In the genomic region with DNA sequence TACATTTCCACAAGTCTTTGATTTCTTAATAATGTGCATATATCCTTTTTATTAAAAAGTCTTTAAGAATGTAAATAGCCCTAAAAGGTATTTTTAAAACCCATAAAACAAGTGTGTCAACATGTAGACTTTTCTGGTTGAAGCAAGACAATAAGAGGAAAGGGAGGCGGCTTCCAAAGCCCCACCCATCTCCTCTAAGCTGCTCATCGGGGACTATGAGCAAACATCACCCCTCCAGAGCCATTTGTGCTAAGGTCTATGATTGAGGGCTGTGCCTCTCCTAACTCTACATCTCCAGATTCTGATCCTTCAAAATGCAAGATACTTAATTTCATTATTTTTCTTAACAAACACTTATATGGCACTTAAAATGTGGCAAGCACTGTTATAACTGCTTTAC, we compare ENCODE assay signal across 16 cellular contexts. TPM values are rescaled to one million over a fixed set of nuclear protein-coding genes. Genes with fewer than 3 reads are reported as not detected.
DNase-seq lines count a peak whose midpoint lies in the region; FAIRE-seq and TF ChIP-seq lines count a peak whose summit lies in the region.
"Had no signal": no experiment of that assay in that cellular context is flagged by ENCODE, and none has a peak within 500 bp of the region (broad histone marks: within the 10 kb centered on the region; RNA-seq: fewer than 3 reads in every experiment).

No MANE protein-coding gene starts in this region.

- H4K20me1 ChIP-seq in endothelial cell of umbilical vein (replicated peaks; ENCODE audit: control insufficient read depth, extremely low read depth, insufficient read depth, low read length): peaks cover 2% of the 10 kb centered on the region

- no peaks in the 10 kb centered on the region for H3K27me3 ChIP-seq in endothelial cell of umbilical vein (ENCODE audit: control insufficient read depth in 2 of 2, insufficient read depth in 2 of 2, low read length in 2 of 2)
- H3K27me3 ChIP-seq: BLaER1, transverse colon had no signal

- H3K4me1 Mint-ChIP-seq in activated CD4-positive, alpha-beta memory T cell treated with anti-CD3 and anti-CD28 coated beads for 36 hours (ENCODE audit: low read depth): peaks cover 30% of the 10 kb centered on the region
- H3K4me1 Mint-ChIP-seq in activated CD4-positive, alpha-beta memory T cell treated with anti-CD3 and anti-CD28 coated beads, Interleukin-2, amount 10 ng/mL, durations not matched to agents 7 days and 5 days: peaks cover 30% of the 10 kb centered on the region
- peaks cover 19% of the 10 kb centered on the region for H3K4me1 Mint-ChIP-seq in T-helper 2 cell treated with Interferon-gamma antibody and Interleukin-4, amounts not matched to agents 5 μg/mL and 100 μg/mL, for 36 hours (ENCODE audit: low read depth)
- H3K4me1 Mint-ChIP-seq in glutamatergic neuron (ENCODE audit: low read depth, unreplicated experiment): peaks cover 13% of the 10 kb centered on the region

- dilution Hi-C loops in endothelial cell of umbilical vein (cut with MboI; ENCODE audit: extremely low pct_ligation_motif_present, low sequenced_read_pairs): no loop called here

- H3K9me1 ChIP-seq in endothelial cell of umbilical vein (replicated peaks; ENCODE audit: control insufficient read depth, extremely low read depth, insufficient read depth, low read length): no peaks in the 10 kb centered on the region

- peaks cover 4% of the 10 kb centered on the region for H3K27me3 Mint-ChIP-seq in activated CD4-positive, alpha-beta memory T cell treated with anti-CD3 and anti-CD28 coated beads for 36 hours
- peaks cover 14% of the 10 kb centered on the region for H3K27me3 Mint-ChIP-seq in activated CD4-positive, alpha-beta memory T cell treated with anti-CD3 and anti-CD28 coated beads, Interleukin-2, amount 10 ng/mL, durations not matched to agents 7 days and 5 days
- H3K27me3 Mint-ChIP-seq in T-helper 2 cell treated with Interferon-gamma antibody and Interleukin-4, amounts not matched to agents 5 μg/mL and 100 μg/mL, for 36 hours (ENCODE audit: low read depth): peaks cover 4% of the 10 kb centered on the region
- H3K27me3 Mint-ChIP-seq in glutamatergic neuron (ENCODE audit: unreplicated experiment): no peaks in the 10 kb centered on the region
- H3K27me3 Mint-ChIP-seq: dendritic cell treated with granulocyte-macrophage colony-stimulating factor and Interleukin-4, amounts not matched to agents 40 ng/mL and 50 ng/mL, for 4 days had no signal

- no peak overlapping the region for H3K4me2 ChIP-seq in endothelial cell of umbilical vein (ENCODE audit: insufficient read depth, low read length)
- H3K4me2 ChIP-seq: BLaER1 had no signal

- CTCF ChIA-PET in activated CD4-positive, alpha-beta memory T cell treated with anti-CD3 and anti-CD28 coated beads for 36 hours (lab: Charles Lee): interaction anchor here (0.6 to 1.6 kb wide), 3 partner anchors 10 to 229 kb away, joined by 3 to 6 read pairs (median 4); no protein-coding TSS in a partner anchor
- CTCF ChIA-PET in activated CD4-positive, alpha-beta memory T cell treated with anti-CD3 and anti-CD28 coated beads, Interleukin-2, amount 10 ng/mL, durations not matched to agents 7 days and 5 days (lab: Charles Lee): no interaction called here
- CTCF ChIA-PET in HEK293 (lab: Yijun Ruan, JAX): interaction anchor here (0.7 to 2.3 kb wide), 3 partner anchors 20 to 418 kb away, joined by 3 to 11 read pairs (median 3); no protein-coding TSS in a partner anchor
- CTCF ChIA-PET in endothelial cell of umbilical vein (lab: Charles Lee): no interaction called here

- POLR2A ChIA-PET in activated CD4-positive, alpha-beta memory T cell treated with anti-CD3 and anti-CD28 coated beads for 36 hours (lab: Charles Lee): no interaction called here
- POLR2A ChIA-PET in activated CD4-positive, alpha-beta memory T cell treated with anti-CD3 and anti-CD28 coated beads, Interleukin-2, amount 10 ng/mL, durations not matched to agents 7 days and 5 days (lab: Charles Lee): interaction anchor here (0.9 to 3.6 kb wide), 2 partner anchors 12 to 38 kb away, joined by 4 to 15 read pairs; partner anchors contain the start of genes CFAP61 and CRNKL1
- POLR2A ChIA-PET in HEK293 (lab: Yijun Ruan, JAX): no interaction called here
- POLR2A ChIA-PET in endothelial cell of umbilical vein (lab: Charles Lee): no interaction called here

- H3K4me3 ChIP-seq in HEK293 (ENCODE audit: low read depth, low read length): no peak overlapping the region
- no peak overlapping the region for H3K4me3 ChIP-seq in endothelial cell of umbilical vein (replicated peaks in 1 of 3; ENCODE audit: insufficient read depth in 1 of 3, low read depth in 1 of 3, low read length in 3 of 3)
- H3K4me3 ChIP-seq: BLaER1, GM12878, transverse colon had no signal

- peaks cover 4% of the 10 kb centered on the region for H3K36me3 Mint-ChIP-seq in activated CD4-positive, alpha-beta memory T cell treated with anti-CD3 and anti-CD28 coated beads for 36 hours
- peaks cover 16% of the 10 kb centered on the region for H3K36me3 Mint-ChIP-seq in activated CD4-positive, alpha-beta memory T cell treated with anti-CD3 and anti-CD28 coated beads, Interleukin-2, amount 10 ng/mL, durations not matched to agents 7 days and 5 days (ENCODE audit: low read depth)
- peaks cover 8% of the 10 kb centered on the region for H3K36me3 Mint-ChIP-seq in T-helper 2 cell treated with Interferon-gamma antibody and Interleukin-4, amounts not matched to agents 5 μg/mL and 100 μg/mL, for 36 hours (ENCODE audit: low read depth)
- H3K36me3 Mint-ChIP-seq in glutamatergic neuron (ENCODE audit: unreplicated experiment): no peaks in the 10 kb centered on the region

- intact Hi-C loops in activated CD4-positive, alpha-beta memory T cell treated with anti-CD3 and anti-CD28 coated beads for 36 hours (cut with micrococcal nuclease): loop anchor here (5.0 kb wide), 1 partner anchor 1288 kb away; the partner anchor contains the start of gene XRN2
- intact Hi-C loops in endothelial cell of umbilical vein (cut with micrococcal nuclease): no loop called here

- no peak overlapping the region for H3K4me3 Mint-ChIP-seq in activated CD4-positive, alpha-beta memory T cell treated with anti-CD3 and anti-CD28 coated beads for 36 hours
- no peak overlapping the region for H3K4me3 Mint-ChIP-seq in activated CD4-positive, alpha-beta memory T cell treated with anti-CD3 and anti-CD28 coated beads, Interleukin-2, amount 10 ng/mL, durations not matched to agents 7 days and 5 days
- H3K4me3 Mint-ChIP-seq in T-helper 2 cell treated with Interferon-gamma antibody and Interleukin-4, amounts not matched to agents 5 μg/mL and 100 μg/mL, for 36 hours: no peak overlapping the region
- no peak overlapping the region for H3K4me3 Mint-ChIP-seq in glutamatergic neuron (ENCODE audit: unreplicated experiment)
- H3K4me3 Mint-ChIP-seq: dendritic cell treated with granulocyte-macrophage colony-stimulating factor and Interleukin-4, amounts not matched to agents 40 ng/mL and 50 ng/mL, for 4 days; H9 had no signal

- H3K79me2 ChIP-seq in endothelial cell of umbilical vein (ENCODE audit: control insufficient read depth, insufficient read depth, low read length): peaks cover 25% of the 10 kb centered on the region

- peaks cover 3 to 14% of the 10 kb centered on the region in 2 experiments; a peak in 2 of 3 replicates for H3K36me3 ChIP-seq in HEK293 (ENCODE audit: control insufficient read depth in 2 of 2, insufficient read depth in 1 of 2, low read length in 2 of 2)
- H3K36me3 ChIP-seq in endothelial cell of umbilical vein (ENCODE audit: control insufficient read depth in 2 of 2, extremely low read depth in 1 of 2, insufficient read depth in 2 of 2, low read length in 2 of 2): no peaks in the 10 kb centered on the region
- H3K36me3 ChIP-seq: transverse colon had no signal

- TF ChIP-seq POLR2A in endothelial cell of umbilical vein (IDR thresholded peaks at IDR 0.05; ENCODE audit: low read depth, low read length): no peak

- no peak overlapping the region for H2AFZ ChIP-seq in endothelial cell of umbilical vein (ENCODE audit: low read depth, low read length)

- H3K27ac ChIP-seq in HEK293 (ENCODE audit: extremely low read depth, low read depth, low read length) (no peak overlapping the region), endothelial cell of umbilical vein (ENCODE audit: insufficient read depth, low read depth, low read length) (no peak overlapping the region)
- H3K27ac ChIP-seq: BLaER1, transverse colon had no signal

- TF ChIP-seq CTCF in HEK293 (tag by site-specific recombination; IDR thresholded peaks at IDR 0.05) (no peak), endothelial cell of umbilical vein (IDR thresholded peaks at IDR 0.05; ENCODE audit: extremely low read depth in 1 of 2, insufficient read depth in 1 of 2, low read depth in 1 of 2, low read length in 2 of 2) (no peak), glutamatergic neuron (IDR thresholded peaks at IDR 0.05; ENCODE audit: partially characterized antibody, unreplicated experiment) (no peak)

- no TSS peak for BruUV-seq in endothelial cell of umbilical vein (replicated peaks; lab: Mats Ljungman, UMichigan)

- H3K9me3 ChIP-seq in HEK293 (ENCODE audit: control insufficient read depth, insufficient read depth, low read depth, low read length) (no peaks in the 10 kb centered on the region), endothelial cell of umbilical vein (replicated peaks; ENCODE audit: control insufficient read depth, insufficient read depth, low read length) (no peaks in the 10 kb centered on the region)
- H3K9me3 ChIP-seq: BLaER1, transverse colon had no signal

- DNase-seq in activated CD4-positive, alpha-beta memory T cell treated with anti-CD3 and anti-CD28 coated beads for 36 hours: peak; percentile 45
- DNase-seq in activated CD4-positive, alpha-beta memory T cell treated with anti-CD3 and anti-CD28 coated beads, Interleukin-2, amount 10 ng/mL, durations not matched to agents 7 days and 5 days: no peak
- peak; percentile 35 to 59 for DNase-seq in NCI-H1930 (lab: John Stamatoyannopoulos, UW)
- DNase-seq in endothelial cell of umbilical vein (ENCODE audit: low read depth, low spot score): peak; percentile 45
- DNase-seq in T-helper 2 cell treated with Interferon-gamma antibody and Interleukin-4, amounts not matched to agents 5 μg/mL and 100 μg/mL, for 36 hours (ENCODE audit: low spot score): no peak
- DNase-seq in glutamatergic neuron: no peak
- DNase-seq in stimulated activated naive CD4-positive, alpha-beta T cell treated with Interleukin-2 at 50 U/mL for 16 hours (lab: John Stamatoyannopoulos, UW): no peak
- DNase-seq: activated CD4-positive, CD25-positive, alpha-beta regulatory T cell; H9; left ventricle myocardium superior; NCI-H1694 treated with DMSO at 0.1 percent for 48 hours; transverse colon had no signal

- FAIRE-seq in endothelial cell of umbilical vein (lab: Jason Lieb, UNC): peak; percentile 62
- FAIRE-seq: GM12878 had no signal

- H3K4me1 ChIP-seq in HEK293 (ENCODE audit: control insufficient read depth, insufficient read depth, low read length) (peaks cover 7% of the 10 kb centered on the region; the same call in 1 of the 2 replicates), endothelial cell of umbilical vein (ENCODE audit: control insufficient read depth, extremely low read depth, insufficient read depth, low read length) (peaks cover 18% of the 10 kb centered on the region)

- H3K9me3 Mint-ChIP-seq in activated CD4-positive, alpha-beta memory T cell treated with anti-CD3 and anti-CD28 coated beads for 36 hours: no peaks in the 10 kb centered on the region
- no peaks in the 10 kb centered on the region for H3K9me3 Mint-ChIP-seq in activated CD4-positive, alpha-beta memory T cell treated with anti-CD3 and anti-CD28 coated beads, Interleukin-2, amount 10 ng/mL, durations not matched to agents 7 days and 5 days
- H3K9me3 Mint-ChIP-seq in T-helper 2 cell treated with Interferon-gamma antibody and Interleukin-4, amounts not matched to agents 5 μg/mL and 100 μg/mL, for 36 hours: no peaks in the 10 kb centered on the region
- peaks cover 4% of the 10 kb centered on the region for H3K9me3 Mint-ChIP-seq in glutamatergic neuron (ENCODE audit: unreplicated experiment)
- H3K9me3 Mint-ChIP-seq: dendritic cell treated with granulocyte-macrophage colony-stimulating factor and Interleukin-4, amounts not matched to agents 40 ng/mL and 50 ng/mL, for 4 days; H9 had no signal

- no peak overlapping the region for H3K9ac ChIP-seq in endothelial cell of umbilical vein (replicated peaks; ENCODE audit: extremely low read depth, insufficient read depth, low read length)
- H3K9ac ChIP-seq: BLaER1 had no signal

- no peak overlapping the region for H3K27ac Mint-ChIP-seq in activated CD4-positive, alpha-beta memory T cell treated with anti-CD3 and anti-CD28 coated beads for 36 hours
- no peak overlapping the region for H3K27ac Mint-ChIP-seq in activated CD4-positive, alpha-beta memory T cell treated with anti-CD3 and anti-CD28 coated beads, Interleukin-2, amount 10 ng/mL, durations not matched to agents 7 days and 5 days
- H3K27ac Mint-ChIP-seq in T-helper 2 cell treated with Interferon-gamma antibody and Interleukin-4, amounts not matched to agents 5 μg/mL and 100 μg/mL, for 36 hours: no peak overlapping the region
- no peak overlapping the region for H3K27ac Mint-ChIP-seq in glutamatergic neuron (ENCODE audit: unreplicated experiment)
- H3K27ac Mint-ChIP-seq: dendritic cell treated with granulocyte-macrophage colony-stimulating factor and Interleukin-4, amounts not matched to agents 40 ng/mL and 50 ng/mL, for 4 days; H9 had no signal

RNA-seq across cellular contexts. Expression of gene NAA20, which starts 2.5 kb away (rescaled TPM):
- 10 to 100 TPM; 82.6 to 82.9 TPM for total RNA-seq in activated CD4-positive, alpha-beta memory T cell treated with anti-CD3 and anti-CD28 coated beads for 36 hours
- total RNA-seq in activated CD4-positive, alpha-beta memory T cell treated with anti-CD3 and anti-CD28 coated beads, Interleukin-2, amount 10 ng/mL, durations not matched to agents 7 days and 5 days: 10 to 100 TPM; 53.3 to 53.7 TPM
- 73.4 and 77.3 TPM in 2 replicates for total RNA-seq in endothelial cell of umbilical vein
- 41.8 and 48.6 TPM in 2 replicates for polyA plus RNA-seq in endothelial cell of umbilical vein
- 60.3 and 60.5 TPM in 2 replicates for polyA plus RNA-seq in endothelial cell of umbilical vein (2011; cell fraction: cytosol; rRNA removed)
- 24.9 and 32.6 TPM in 2 replicates for polyA plus RNA-seq in endothelial cell of umbilical vein (2011; cell fraction: nucleus; rRNA removed)
- polyA plus RNA-seq in endothelial cell of umbilical vein (2012): 78.1 and 122 TPM in 2 replicates
- 26.9 and 38.6 TPM in 2 replicates for polyA minus RNA-seq in endothelial cell of umbilical vein
- polyA minus RNA-seq in endothelial cell of umbilical vein (2011; cell fraction: cytosol; rRNA and poly(A)+ RNA removed): 16.4 TPM
- 24.4 and 25.2 TPM in 2 replicates for polyA minus RNA-seq in endothelial cell of umbilical vein (2011; cell fraction: nucleus; rRNA and poly(A)+ RNA removed)
- 33.5 TPM for total RNA-seq in glutamatergic neuron (ENCODE audit: unreplicated experiment)

RNA-seq across cellular contexts. Expression of gene CRNKL1, which starts 37.6 kb away (rescaled TPM):
- 10 to 100 TPM; 21.5 to 21.8 TPM for total RNA-seq in activated CD4-positive, alpha-beta memory T cell treated with anti-CD3 and anti-CD28 coated beads for 36 hours
- total RNA-seq in activated CD4-positive, alpha-beta memory T cell treated with anti-CD3 and anti-CD28 coated beads, Interleukin-2, amount 10 ng/mL, durations not matched to agents 7 days and 5 days: 10 to 100 TPM; 20.4 to 21.8 TPM
- 20.6 and 22.3 TPM in 2 replicates for total RNA-seq in endothelial cell of umbilical vein
- 3.1 and 4.9 TPM in 2 replicates for polyA plus RNA-seq in endothelial cell of umbilical vein
- polyA plus RNA-seq in endothelial cell of umbilical vein (2011; cell fraction: cytosol; rRNA removed): 7.2 and 7.8 TPM in 2 replicates
- 9.4 and 11.6 TPM in 2 replicates for polyA plus RNA-seq in endothelial cell of umbilical vein (2011; cell fraction: nucleus; rRNA removed)
- polyA plus RNA-seq in endothelial cell of umbilical vein (2012): 18.5 and 19.3 TPM in 2 replicates
- 10.1 and 11.0 TPM in 2 replicates for polyA minus RNA-seq in endothelial cell of umbilical vein
- polyA minus RNA-seq in endothelial cell of umbilical vein (2011; cell fraction: cytosol; rRNA and poly(A)+ RNA removed): 6.6 TPM
- polyA minus RNA-seq in endothelial cell of umbilical vein (2011; cell fraction: nucleus; rRNA and poly(A)+ RNA removed): 11.7 and 13.3 TPM in 2 replicates
- 28.7 TPM for total RNA-seq in glutamatergic neuron (ENCODE audit: unreplicated experiment)

RNA-seq across cellular contexts. Expression of gene CFAP61, which starts 37.7 kb away (rescaled TPM):
- total RNA-seq in activated CD4-positive, alpha-beta memory T cell treated with anti-CD3 and anti-CD28 coated beads for 36 hours: not detected
- total RNA-seq in activated CD4-positive, alpha-beta memory T cell treated with anti-CD3 and anti-CD28 coated beads, Interleukin-2, amount 10 ng/mL, durations not matched to agents 7 days and 5 days: not detected
- total RNA-seq in endothelial cell of umbilical vein (not detected in 2 replicates), glutamatergic neuron (ENCODE audit: unreplicated experiment) (5.0 TPM)
- polyA plus RNA-seq in endothelial cell of umbilical vein: not detected in 2 replicates
- polyA plus RNA-seq in endothelial cell of umbilical vein (2011; cell fraction: cytosol; rRNA removed): not detected in 2 replicates
- not detected in 2 replicates for polyA plus RNA-seq in endothelial cell of umbilical vein (2011; cell fraction: nucleus; rRNA removed)
- not detected in 2 replicates for polyA plus RNA-seq in endothelial cell of umbilical vein (2012)
- polyA minus RNA-seq in endothelial cell of umbilical vein: not detected in 2 replicates
- polyA minus RNA-seq in endothelial cell of umbilical vein (2011; cell fraction: cytosol; rRNA and poly(A)+ RNA removed): not detected
- not detected in 2 replicates for polyA minus RNA-seq in endothelial cell of umbilical vein (2011; cell fraction: nucleus; rRNA and poly(A)+ RNA removed)

Comparison
In these comparisons a context has a peak if more than half of its experiments do, and no peak if none do; other contexts are left out.
1. DNase-seq: peak in activated CD4-positive, alpha-beta memory T cell treated with anti-CD3 and anti-CD28 coated beads for 36 hours (single experiment), NCI-H1930 (2 of 2) and endothelial cell of umbilical vein (single experiment); none in activated CD4-positive, alpha-beta memory T cell treated with anti-CD3 and anti-CD28 coated beads, Interleukin-2, amount 10 ng/mL, durations not matched to agents 7 days and 5 days (single experiment), T-helper 2 cell treated with Interferon-gamma antibody and Interleukin-4, amounts not matched to agents 5 μg/mL and 100 μg/mL, for 36 hours (single experiment), glutamatergic neuron (single experiment) and stimulated activated naive CD4-positive, alpha-beta T cell treated with Interleukin-2 at 50 U/mL for 16 hours (single experiment).
2. CTCF ChIA-PET loops: an anchor here in activated CD4-positive, alpha-beta memory T cell treated with anti-CD3 and anti-CD28 coated beads for 36 hours (0.6 to 1.6 kb wide) and HEK293 (0.7 to 2.3 kb wide); none called in activated CD4-positive, alpha-beta memory T cell treated with anti-CD3 and anti-CD28 coated beads, Interleukin-2, amount 10 ng/mL, durations not matched to agents 7 days and 5 days and endothelial cell of umbilical vein.